1 cellular context compared by ENCODE assay signal in the genomic region with DNA sequence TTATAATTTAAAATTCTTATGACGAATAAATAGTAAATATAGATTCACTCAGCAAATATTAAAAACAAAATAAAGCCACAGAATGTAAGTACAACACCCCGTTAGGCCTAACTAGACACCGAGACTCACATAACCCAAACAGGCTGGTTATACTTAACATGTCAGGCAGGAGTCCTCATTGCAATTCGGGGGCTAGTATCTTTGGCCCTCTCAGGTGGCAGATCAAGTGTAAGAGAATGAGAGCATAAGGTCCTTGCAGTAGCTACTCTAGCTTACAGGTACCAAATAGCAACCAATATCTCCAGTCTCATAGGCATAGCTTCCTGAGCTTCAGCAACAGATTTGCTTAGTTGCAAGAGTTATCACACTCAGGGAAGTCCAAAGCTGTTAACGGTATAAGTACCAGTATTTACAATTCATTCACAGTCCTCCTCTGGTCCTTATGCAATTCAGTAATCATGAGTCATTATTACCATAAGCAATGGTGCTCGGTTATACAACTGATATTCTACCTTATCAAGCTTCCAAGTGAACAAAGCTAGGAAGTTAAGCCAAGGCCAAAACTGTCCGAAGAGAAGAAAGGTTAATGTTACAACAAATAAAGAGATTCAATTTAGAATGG.
TF ChIP-seq lines count a peak whose summit lies in the region.

No MANE protein-coding gene starts in this region.

TF ChIP-seq in HCT116, 20 proteins besides CTCF, POLR2A, EP300 and RAD21 (continued from another document):
- no peak for TF ChIP-seq POLR2AphosphoS5 (IDR thresholded peaks at IDR 0.05; ENCODE audit: low read depth, low read length)
